In the genomic region with DNA sequence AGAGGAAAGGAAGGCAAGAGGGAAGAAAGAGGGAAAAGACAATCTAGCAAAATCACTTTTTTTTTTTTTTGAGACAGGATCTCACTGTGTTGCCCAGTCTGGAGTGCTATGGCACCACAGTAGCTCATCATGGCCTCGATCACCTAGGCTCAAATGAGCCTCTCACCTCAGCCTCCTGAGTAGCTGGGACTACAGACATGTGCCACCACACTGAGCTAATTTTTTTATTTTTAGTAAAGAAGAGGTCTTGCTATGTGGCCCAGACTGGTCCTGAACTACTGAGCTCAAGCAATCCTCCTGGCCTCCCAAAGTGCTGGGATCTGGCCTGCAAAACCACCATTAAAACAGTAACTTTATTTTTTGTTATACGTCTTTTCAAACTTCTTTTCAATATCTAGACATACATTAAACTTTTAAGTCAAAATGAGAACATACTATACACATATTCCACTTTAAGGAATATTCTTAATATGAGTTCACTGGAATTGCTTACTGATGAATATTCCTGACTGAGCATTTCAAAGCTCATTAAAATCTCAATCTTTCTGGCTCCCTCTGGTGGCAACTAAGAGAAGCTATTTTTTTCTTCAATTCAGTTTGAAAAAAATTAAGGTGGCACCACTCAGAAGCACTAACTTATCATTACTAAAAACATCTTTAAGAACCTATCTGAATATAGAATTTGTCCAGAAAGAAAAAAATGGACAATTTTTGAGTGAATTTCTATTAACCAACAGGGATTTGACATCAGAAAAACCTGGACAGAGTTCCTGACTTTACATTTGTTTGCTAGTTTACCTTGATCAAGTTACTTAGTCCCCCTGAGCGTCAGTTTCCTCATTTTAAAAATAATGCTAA, we compare ENCODE assay signal across 1 cellular context.
TF ChIP-seq lines count a peak whose summit lies in the region.

No MANE protein-coding gene starts in this region.

TF ChIP-seq in GM23338, 12 proteins besides CTCF, POLR2A, EP300 and RAD21 (continued from another document):
- TF ChIP-seq ZNF462 (CRISPR knock-in tag; IDR thresholded peaks at IDR 0.05), result no peak
TF ChIP-seq in GM23338: peak in this region for 0.
